ENCODE assay signal across 10 cellular contexts in the genomic region with DNA sequence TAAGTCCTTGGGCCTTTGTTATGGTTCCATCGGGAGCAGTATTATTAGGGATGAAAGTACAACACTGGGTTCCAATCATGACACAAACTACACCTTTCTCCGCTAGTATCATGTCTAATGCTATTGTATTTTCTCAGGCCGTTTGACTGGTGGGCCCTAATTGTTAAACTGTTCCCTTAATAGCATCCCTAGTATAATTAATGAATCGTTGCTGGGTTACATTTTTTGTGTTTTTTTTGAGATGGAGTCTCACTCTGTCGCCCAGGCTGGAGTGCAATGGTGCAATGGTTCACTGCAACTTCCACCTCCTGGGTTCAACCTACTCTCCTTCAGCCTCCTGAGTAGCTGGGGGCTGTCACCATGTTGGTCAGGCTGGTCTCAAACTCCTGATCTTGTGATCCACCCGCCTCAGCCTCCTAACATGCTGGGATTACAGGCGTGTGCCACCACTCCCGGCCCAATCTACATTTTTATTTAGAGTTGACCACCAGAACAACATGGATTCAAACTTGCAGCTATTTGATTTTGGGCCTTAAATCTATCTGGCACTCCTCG. TPM values are rescaled to one million over a fixed set of nuclear protein-coding genes. Genes with fewer than 3 reads are reported as not detected.
DNase-seq lines count a peak whose midpoint lies in the region; ATAC-seq, FAIRE-seq and TF ChIP-seq lines count a peak whose summit lies in the region.
"Had no signal": no experiment of that assay in that cellular context is flagged by ENCODE, and none has a peak within 500 bp of the region (broad histone marks: within the 10 kb centered on the region; RNA-seq: fewer than 3 reads in every experiment).

No MANE protein-coding gene starts in this region.

- intact Hi-C loops in GM12878 (cut with micrococcal nuclease; ENCODE audit: unreplicated experiment), result no loop called here

- H3K79me2 ChIP-seq in GM12878 (ENCODE audit: control insufficient read depth, insufficient read depth, low read length), result peaks cover 94% of the 10 kb centered on the region

- peaks cover 82 to 84% (median 83%) of the 10 kb centered on the region in 11 experiments for H3K36me3 ChIP-seq in BLaER1 treated with 17β-estradiol and CSF1 and Interleukin-3, amounts not matched to agents 10 nM and 100 nM
- H3K36me3 ChIP-seq in GM12878 (ENCODE audit: control insufficient read depth in 2 of 2, insufficient read depth in 2 of 2, low read length in 1 of 2) (peaks cover 37 to 63% of the 10 kb centered on the region in 2 experiments), mesodermal cell (ENCODE audit: control insufficient read depth, insufficient read depth, low read length) (peaks cover 83% of the 10 kb centered on the region)

- ATAC-seq in GM12878 (no peak), HG02798 (IDR thresholded peaks at IDR 0.05; ENCODE audit: poor library complexity, unreplicated experiment) (no peak)

- CTCF ChIA-PET in GM12878 (lab: Yijun Ruan, JAX), result interaction anchor here (0.6 to 3.6 kb wide), 7 partner anchors 10 to 535 kb away, joined by 3 to 14 read pairs (median 3); no protein-coding TSS in a partner anchor

- no peak for FAIRE-seq in GM12878 (lab: Jason Lieb, UNC)
- FAIRE-seq: bronchial epithelial cell had no signal

- H3K9me3 ChIP-seq in BLaER1 treated with 17β-estradiol and CSF1 and Interleukin-3, amounts not matched to agents 10 nM and 100 nM (replicated peaks in 1 of 11), result peaks cover 74 to 81% (median 80%) of the 10 kb centered on the region in 11 experiments
- peaks cover 34% of the 10 kb centered on the region for H3K9me3 ChIP-seq in GM12878 (replicated peaks; ENCODE audit: control insufficient read depth, insufficient read depth, low read length)
- H3K9me3 ChIP-seq in mesodermal cell (ENCODE audit: control insufficient read depth, low read length), result peaks cover 42% of the 10 kb centered on the region

- peak overlapping the region in 10 of 11 experiments; percentile 91 to 99 (median 97); a peak in 17 of 22 replicates for H3K27ac ChIP-seq in BLaER1 treated with 17β-estradiol and CSF1 and Interleukin-3, amounts not matched to agents 10 nM and 100 nM
- H3K27ac ChIP-seq in GM12878 (ENCODE audit: control insufficient read depth, insufficient read depth) (peak overlapping the region; percentile 21; the same call in 1 of the 2 replicates), mesodermal cell (ENCODE audit: low read depth, low read length, severe bottlenecking) (peak overlapping the region; percentile 95)

- H3K4me3 ChIP-seq in BLaER1 treated with 17β-estradiol and CSF1 and Interleukin-3, amounts not matched to agents 10 nM and 100 nM, result peak overlapping the region; percentile 76 to 98 (median 90)
- peak overlapping the region; percentile 95 for H3K4me3 ChIP-seq in GM12878
- H3K4me3 ChIP-seq in mesodermal cell (ENCODE audit: extremely low read depth, insufficient read depth, low read length, poor library complexity, severe bottlenecking), result peak overlapping the region; percentile 89

- POLR2A ChIA-PET in GM12878 (lab: Charles Lee), result interaction anchor here (0.6 to 4.0 kb wide), 14 partner anchors 8 to 1252 kb away, joined by 3 to 25 read pairs (median 4); partner anchors contain the start of genes DDX27 and SLC9A8

- no TSS peak for BruUV-seq in GM12878 (replicated peaks; lab: Mats Ljungman, UMichigan)

- peak overlapping the region; percentile 56 to 92 (median 84) for H3K4me2 ChIP-seq in BLaER1 treated with 17β-estradiol and CSF1 and Interleukin-3, amounts not matched to agents 10 nM and 100 nM
- peak overlapping the region; percentile 74 for H3K4me2 ChIP-seq in GM12878 (ENCODE audit: control insufficient read depth, insufficient read depth)

- WGBS in GM12878 (ENCODE audit: insufficient coverage, insufficient replicate concordance, low lambda C conversion rate, missing lambda C conversion rate), result 1% methylated on average over 9 of the region's 9 CpGs
- WGBS in mesodermal cell (ENCODE audit: insufficient coverage in 2 of 2), 2 experiments, result 32 to 53% methylated on average over 4 of the region's 9 CpGs

- peak overlapping the region in 9 of 11 experiments; percentile 95 to 100 (median 98); a peak in 16 of 22 replicates for H3K9ac ChIP-seq in BLaER1 treated with 17β-estradiol and CSF1 and Interleukin-3, amounts not matched to agents 10 nM and 100 nM
- H3K9ac ChIP-seq in GM12878 (ENCODE audit: control insufficient read depth, insufficient read depth, low read length), result peak overlapping the region; percentile 98

- H2AFZ ChIP-seq in GM12878 (ENCODE audit: control insufficient read depth, low read depth, low read length), result no peak overlapping the region

- RAD21 ChIA-PET in GM12878 (lab: Charles Lee; ENCODE audit: unreplicated experiment), result interaction anchor here (0.9 to 1.4 kb wide), 5 partner anchors 15 to 232 kb away, joined by 3 to 6 read pairs (median 3); no protein-coding TSS in a partner anchor

- no peak for TF ChIP-seq RAD21 in GM12878 (IDR thresholded peaks at IDR 0.05; ENCODE audit: insufficient read depth, low read depth, low read length)

- no peak; the same call in 1 of the 2 replicates for TF ChIP-seq POLR2A in GM12878 (IDR thresholded peaks at IDR 0.05; ENCODE audit: low read depth, low read length)

- no peak for TF ChIP-seq CTCF in GM12878 (IDR thresholded peaks at IDR 0.05 in 2 of 3, conservative IDR thresholded peaks at IDR 0.05 in 1 of 3; ENCODE audit: control insufficient read depth in 2 of 3, extremely low read depth in 1 of 3, insufficient read depth in 1 of 3, low read depth in 3 of 3, low read length in 3 of 3)

- in situ Hi-C loops in GM12878 (cut with MboI), result no loop called here

- DNase-seq in HT-29 (ENCODE audit: low spot score), result peak; percentile 19
- DNase-seq in GM12878 (ENCODE audit: low read depth, low spot score), result no peak
- DNase-seq in central memory CD4-positive, alpha-beta T cell, result no peak
- DNase-seq in stimulated activated CD4-positive, alpha-beta T cell treated with anti-CD3 and anti-CD28 coated beads, Interleukin-12 subunit alpha, Interleukin-12 subunit beta, amount 100 ng/mL, for 4 hours, result no peak
- DNase-seq in cerebellar nuclear complex (lab: John Stamatoyannopoulos, UW), result no peak
- DNase-seq: NCI-H1048 had no signal

- H3K27me3 ChIP-seq in BLaER1 treated with 17β-estradiol and CSF1 and Interleukin-3, amounts not matched to agents 10 nM and 100 nM, result no peaks in the 10 kb centered on the region; a peak in 1 of 22 replicates
- H3K27me3 ChIP-seq in GM12878 (replicated peaks in 1 of 2; ENCODE audit: control insufficient read depth in 2 of 2, insufficient read depth in 2 of 2, low read length in 1 of 2), result no peaks in the 10 kb centered on the region

- TF ChIP-seq EP300 in GM12878 (IDR thresholded peaks at IDR 0.05; ENCODE audit: borderline replicate concordance in 1 of 2, control insufficient read depth in 1 of 2, low read depth in 2 of 2, low read length in 2 of 2), result no peak

- SMC1A ChIA-PET in GM12878 (lab: Charles Lee; ENCODE audit: uncharacterized antibody, unreplicated experiment), result interaction anchor here (1.0 to 3.3 kb wide), 8 partner anchors 11 to 102 kb away, joined by 3 to 21 read pairs (median 4); no protein-coding TSS in a partner anchor

- H4K20me1 ChIP-seq in BLaER1 treated with 17β-estradiol and CSF1 and Interleukin-3, amounts not matched to agents 10 nM and 100 nM, result peaks cover 75 to 90% (median 83%) of the 10 kb centered on the region in 11 experiments
- peaks cover 30% of the 10 kb centered on the region for H4K20me1 ChIP-seq in GM12878 (ENCODE audit: control insufficient read depth, insufficient read depth)

- peaks cover 24 to 64% (median 51%) of the 10 kb centered on the region in 10 experiments; a peak in 19 of 20 replicates for H3K4me1 ChIP-seq in BLaER1 treated with 17β-estradiol and CSF1 and Interleukin-3, amounts not matched to agents 10 nM and 100 nM
- peaks cover 7% of the 10 kb centered on the region for H3K4me1 ChIP-seq in GM12878 (ENCODE audit: control insufficient read depth, insufficient read depth, low read length)
- H3K4me1 ChIP-seq in mesodermal cell (ENCODE audit: control insufficient read depth, insufficient read depth, low read length, poor library complexity, severe bottlenecking), result peaks cover 8% of the 10 kb centered on the region

TF ChIP-seq in GM12878, 131 proteins besides CTCF, POLR2A, EP300 and RAD21 (continues in another document):
- TF ChIP-seq FOXM1 (IDR thresholded peaks at IDR 0.05; ENCODE audit: low read depth, low read length) (0 out of 2 replicates have a peak, but pooled peaks have one; percentile 6), BACH1 (IDR thresholded peaks at IDR 0.05; ENCODE audit: borderline replicate concordance) (0 out of 2 replicates have a peak, but pooled peaks have one; percentile 5), NR2F1 (conservative IDR thresholded peaks at IDR 0.05) (no peak), YBX1 (IDR thresholded peaks at IDR 0.05) (no peak), SIX5 (IDR thresholded peaks at IDR 0.05; ENCODE audit: low read depth, low read length, severe bottlenecking) (no peak), PAX8 (IDR thresholded peaks at IDR 0.05) (no peak), EZH2 (IDR thresholded peaks at IDR 0.05; ENCODE audit: borderline replicate concordance, control insufficient read depth, low read depth, low read length) (no peak), EGR1 (IDR thresholded peaks at IDR 0.05; ENCODE audit: borderline replicate concordance in 1 of 2, low read depth in 2 of 2, low read length in 2 of 2) (no peak), MYB (IDR thresholded peaks at IDR 0.05; ENCODE audit: borderline replicate concordance, low read depth, low read length) (no peak), ZNF622 (IDR thresholded peaks at IDR 0.05) (no peak), RBBP5 (conservative IDR thresholded peaks at IDR 0.05) (no peak)

RNA-seq across cellular contexts. Expression of gene ZNFX1, which starts 4.1 kb away (rescaled TPM):
- total RNA-seq in HT-29 (2014; rRNA removed; shearing (Covaris generic)), result 26.3 and 30.5 TPM in 2 replicates
- 51.3 and 51.5 TPM in 2 replicates for total RNA-seq in GM12878 (2013; cell fraction: nucleolus; rRNA removed)
- total RNA-seq in GM12878 (2014; rRNA removed) (31.5 and 32.1 TPM in 2 replicates), GM12878 (2014; rRNA removed; fragmentation: Illumina TruSeq; extraction: Trizol) (26.3 and 27.8 TPM in 2 replicates), GM12878 (2021) (29.8 and 30.6 TPM in 2 replicates)
- polyA plus RNA-seq in GM12878 (2011; ENCODE audit: low read depth), result 14.5 TPM
- polyA plus RNA-seq in GM12878 (2011; rRNA removed) (6.9 and 9.1 TPM in 2 replicates), GM12878 (2014; fragmentation: Illumina TruSeq; extraction: Trizol) (26.4 and 28.5 TPM in 2 replicates), GM12878 (2014; fragmentation: Nextera tagmentation; extraction: Ambion mirVana) (10 to 100 TPM in 1 of 2 experiments, 1 to 10 TPM in 1; 7.4 to 14.6 TPM), GM12878 (2014; rRNA removed) (16.4 and 18.2 TPM in 2 replicates), GM12878 (2016; fragmentation: Nextera tagmentation; extraction: Ambion mirVana) (10 to 100 TPM; 24.9 to 27.2 TPM)
- polyA plus RNA-seq in GM12878 (2011; cell fraction: cytosol; rRNA removed), result 14.1 and 18.0 TPM in 2 replicates
- polyA plus RNA-seq in GM12878 (2011; cell fraction: nucleus; rRNA removed), result 6.9 and 11.6 TPM in 2 replicates
- polyA plus RNA-seq in GM12878 (2012), result 16.7 and 17.2 TPM in 2 replicates
- polyA minus RNA-seq in GM12878 (2011; rRNA and poly(A)+ RNA removed), result 30.2 and 32.8 TPM in 2 replicates
- polyA minus RNA-seq in GM12878 (2011; cell fraction: cytosol; rRNA and poly(A)+ RNA removed), result 14.2 and 16.9 TPM in 2 replicates
- 15.8 and 18.1 TPM in 2 replicates for polyA minus RNA-seq in GM12878 (2011; cell fraction: nucleus; rRNA and poly(A)+ RNA removed)
- polyA plus RNA-seq in mesodermal cell (2013, experiment 1 of 2), result 8.4 TPM
- 7.6 TPM for polyA plus RNA-seq in mesodermal cell (2013, experiment 2 of 2)

Comparison
In these comparisons a context has a peak if more than half of its experiments do, and no peak if none do; other contexts are left out.
1. H3K27ac ChIP-seq: peak in every context shown above with its lines; median percentile 97 in BLaER1 treated with 17β-estradiol and CSF1 and Interleukin-3, amounts not matched to agents 10 nM and 100 nM; 95 in mesodermal cell; 21 in GM12878.